In genomic region chr14:50794063-50794645, GRCh38 we compare ENCODE assay signal across 4 cellular contexts.
A peak's percentile ranks its signal among the peaks of the same experiment; 100 is the strongest.
TF ChIP-seq lines count a peak whose summit lies in the region.

No MANE protein-coding gene starts in this region.

TF ChIP-seq in SK-N-SH, 30 proteins besides CTCF, POLR2A, EP300 and RAD21:
- TF ChIP-seq TCF12 (IDR thresholded peaks at IDR 0.05) (no peak), YY1 (IDR thresholded peaks at IDR 0.05; ENCODE audit: low read depth) (no peak), GATA2 (CRISPR knock-in tag; IDR thresholded peaks at IDR 0.05) (0 out of 2 replicates have a peak, but pooled peaks have one; percentile 12)

TF ChIP-seq in SK-N-SH treated with all-trans-retinoic acid at 6 μM for 48 hours, 23 proteins besides CTCF, POLR2A, EP300 and RAD21 (continues in another document):
- no peak for TF ChIP-seq ZFP3 (CRISPR knock-in tag; IDR thresholded peaks at IDR 0.05)
- TF ChIP-seq CREB5 (CRISPR knock-in tag; IDR thresholded peaks at IDR 0.05; ENCODE audit: low read depth) = no peak
- no peak for TF ChIP-seq RARB (CRISPR knock-in tag; IDR thresholded peaks at IDR 0.05)
- no peak for TF ChIP-seq ZNF70 (CRISPR knock-in tag; IDR thresholded peaks at IDR 0.05)
- TF ChIP-seq TCF4 (CRISPR knock-in tag; IDR thresholded peaks at IDR 0.05; ENCODE audit: borderline replicate concordance) = no peak
- TF ChIP-seq ZFP30 (CRISPR knock-in tag; IDR thresholded peaks at IDR 0.05) = no peak
- TF ChIP-seq POU6F1 (CRISPR knock-in tag; IDR thresholded peaks at IDR 0.05; ENCODE audit: borderline replicate concordance, low read depth) = no peak
- no peak for TF ChIP-seq TOX (CRISPR knock-in tag; IDR thresholded peaks at IDR 0.05; ENCODE audit: borderline replicate concordance)
- no peak for TF ChIP-seq ESRRG (CRISPR knock-in tag; IDR thresholded peaks at IDR 0.05)
- no peak for TF ChIP-seq ZNF8 (CRISPR knock-in tag; IDR thresholded peaks at IDR 0.05)
- TF ChIP-seq CSDC2 (CRISPR knock-in tag; IDR thresholded peaks at IDR 0.05) = no peak
- no peak for TF ChIP-seq BACH2 (CRISPR knock-in tag; IDR thresholded peaks at IDR 0.05; ENCODE audit: borderline replicate concordance)
- TF ChIP-seq OSR1 (CRISPR knock-in tag; IDR thresholded peaks at IDR 0.05) = no peak
- no peak for TF ChIP-seq PPARA (CRISPR knock-in tag; IDR thresholded peaks at IDR 0.05; ENCODE audit: borderline replicate concordance)
- TF ChIP-seq GLIS3 (CRISPR knock-in tag; IDR thresholded peaks at IDR 0.05) = no peak
- TF ChIP-seq, protein P1, sequence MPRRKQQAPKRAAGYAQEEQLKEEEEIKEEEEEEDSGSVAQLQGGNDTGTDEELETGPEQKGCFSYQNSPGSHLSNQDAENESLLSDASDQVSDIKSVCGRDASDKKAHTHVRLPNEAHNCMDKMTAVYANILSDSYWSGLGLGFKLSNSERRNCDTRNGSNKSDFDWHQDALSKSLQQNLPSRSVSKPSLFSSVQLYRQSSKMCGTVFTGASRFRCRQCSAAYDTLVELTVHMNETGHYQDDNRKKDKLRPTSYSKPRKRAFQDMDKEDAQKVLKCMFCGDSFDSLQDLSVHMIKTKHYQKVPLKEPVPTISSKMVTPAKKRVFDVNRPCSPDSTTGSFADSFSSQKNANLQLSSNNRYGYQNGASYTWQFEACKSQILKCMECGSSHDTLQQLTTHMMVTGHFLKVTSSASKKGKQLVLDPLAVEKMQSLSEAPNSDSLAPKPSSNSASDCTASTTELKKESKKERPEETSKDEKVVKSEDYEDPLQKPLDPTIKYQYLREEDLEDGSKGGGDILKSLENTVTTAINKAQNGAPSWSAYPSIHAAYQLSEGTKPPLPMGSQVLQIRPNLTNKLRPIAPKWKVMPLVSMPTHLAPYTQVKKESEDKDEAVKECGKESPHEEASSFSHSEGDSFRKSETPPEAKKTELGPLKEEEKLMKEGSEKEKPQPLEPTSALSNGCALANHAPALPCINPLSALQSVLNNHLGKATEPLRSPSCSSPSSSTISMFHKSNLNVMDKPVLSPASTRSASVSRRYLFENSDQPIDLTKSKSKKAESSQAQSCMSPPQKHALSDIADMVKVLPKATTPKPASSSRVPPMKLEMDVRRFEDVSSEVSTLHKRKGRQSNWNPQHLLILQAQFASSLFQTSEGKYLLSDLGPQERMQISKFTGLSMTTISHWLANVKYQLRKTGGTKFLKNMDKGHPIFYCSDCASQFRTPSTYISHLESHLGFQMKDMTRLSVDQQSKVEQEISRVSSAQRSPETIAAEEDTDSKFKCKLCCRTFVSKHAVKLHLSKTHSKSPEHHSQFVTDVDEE (CRISPR knock-in tag; IDR thresholded peaks at IDR 0.05) = no peak

TF ChIP-seq in HEK293, 187 proteins besides CTCF, POLR2A, EP300 and RAD21:
- TF ChIP-seq OSR2 (tag by site-specific recombination; IDR thresholded peaks at IDR 0.05) (0 out of 2 replicates have a peak, but pooled peaks have one; percentile 25), PRDM6 (tag by site-specific recombination; IDR thresholded peaks at IDR 0.05) (peak; percentile 82), ZNF157 (tag by site-specific recombination; IDR thresholded peaks at IDR 0.05) (no peak), SP7 (tag by site-specific recombination; IDR thresholded peaks at IDR 0.05) (no peak), KLF10 (tag by site-specific recombination; IDR thresholded peaks at IDR 0.05) (0 out of 2 replicates have a peak, but pooled peaks have one; percentile 15), ZBTB1 (tag by site-specific recombination; IDR thresholded peaks at IDR 0.05) (no peak)
TF ChIP-seq in HEK293: peak in this region for 3.

TF ChIP-seq in GM12878, 131 proteins besides CTCF, POLR2A, EP300 and RAD21:
- TF ChIP-seq ZNF274 (IDR thresholded peaks at IDR 0.05; ENCODE audit: insufficient read depth, insufficient read length) = no peak
- TF ChIP-seq, protein P2, sequence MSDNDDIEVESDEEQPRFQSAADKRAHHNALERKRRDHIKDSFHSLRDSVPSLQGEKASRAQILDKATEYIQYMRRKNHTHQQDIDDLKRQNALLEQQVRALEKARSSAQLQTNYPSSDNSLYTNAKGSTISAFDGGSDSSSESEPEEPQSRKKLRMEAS (IDR thresholded peaks at IDR 0.05; ENCODE audit: low read depth, low read length) = no peak
- no peak for TF ChIP-seq ZNF207 (IDR thresholded peaks at IDR 0.05; ENCODE audit: borderline replicate concordance)
- no peak for TF ChIP-seq MTA2 (IDR thresholded peaks at IDR 0.05; ENCODE audit: low read depth)
- TF ChIP-seq ESRRA (IDR thresholded peaks at IDR 0.05; ENCODE audit: low read length) = no peak
- no peak for TF ChIP-seq GATAD2B (conservative IDR thresholded peaks at IDR 0.05; ENCODE audit: low read depth)
- TF ChIP-seq BCL11A (IDR thresholded peaks at IDR 0.05; ENCODE audit: low read depth, low read length) = no peak
- no peak for TF ChIP-seq MEF2B (IDR thresholded peaks at IDR 0.05; ENCODE audit: partially characterized antibody, poor library complexity, severe bottlenecking)
- no peak for TF ChIP-seq IKZF1 (conservative IDR thresholded peaks at IDR 0.05)
- no peak for TF ChIP-seq SMARCA5 (IDR thresholded peaks at IDR 0.05)
- TF ChIP-seq CBFB (IDR thresholded peaks at IDR 0.05; ENCODE audit: low read depth) = no peak
- no peak for TF ChIP-seq HDAC2 (IDR thresholded peaks at IDR 0.05)
- no peak for TF ChIP-seq NR2C2 (IDR thresholded peaks at IDR 0.05; ENCODE audit: borderline replicate concordance, control insufficient read depth, insufficient read length, low read depth)
- no peak for TF ChIP-seq KAT2A (conservative IDR thresholded peaks at IDR 0.05; ENCODE audit: control insufficient read depth, low read depth, low read length)
- no peak for TF ChIP-seq SP1 (IDR thresholded peaks at IDR 0.05; ENCODE audit: low read depth, low read length)
- TF ChIP-seq NR2C1 (IDR thresholded peaks at IDR 0.05) = no peak
- TF ChIP-seq, protein P3, sequence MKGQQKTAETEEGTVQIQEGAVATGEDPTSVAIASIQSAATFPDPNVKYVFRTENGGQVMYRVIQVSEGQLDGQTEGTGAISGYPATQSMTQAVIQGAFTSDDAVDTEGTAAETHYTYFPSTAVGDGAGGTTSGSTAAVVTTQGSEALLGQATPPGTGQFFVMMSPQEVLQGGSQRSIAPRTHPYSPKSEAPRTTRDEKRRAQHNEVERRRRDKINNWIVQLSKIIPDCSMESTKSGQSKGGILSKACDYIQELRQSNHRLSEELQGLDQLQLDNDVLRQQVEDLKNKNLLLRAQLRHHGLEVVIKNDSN (IDR thresholded peaks at IDR 0.05; ENCODE audit: borderline replicate concordance, extremely low read length, insufficient read depth, low read depth, low read length) = no peak
- no peak for TF ChIP-seq CEBPB (IDR thresholded peaks at IDR 0.05; ENCODE audit: borderline replicate concordance in 1 of 2, low read depth in 2 of 2, low read length in 2 of 2)
- no peak for TF ChIP-seq RELB (IDR thresholded peaks at IDR 0.05; ENCODE audit: low read depth)
- no peak for TF ChIP-seq ZNF24 (IDR thresholded peaks at IDR 0.05)
- TF ChIP-seq, protein P4, sequence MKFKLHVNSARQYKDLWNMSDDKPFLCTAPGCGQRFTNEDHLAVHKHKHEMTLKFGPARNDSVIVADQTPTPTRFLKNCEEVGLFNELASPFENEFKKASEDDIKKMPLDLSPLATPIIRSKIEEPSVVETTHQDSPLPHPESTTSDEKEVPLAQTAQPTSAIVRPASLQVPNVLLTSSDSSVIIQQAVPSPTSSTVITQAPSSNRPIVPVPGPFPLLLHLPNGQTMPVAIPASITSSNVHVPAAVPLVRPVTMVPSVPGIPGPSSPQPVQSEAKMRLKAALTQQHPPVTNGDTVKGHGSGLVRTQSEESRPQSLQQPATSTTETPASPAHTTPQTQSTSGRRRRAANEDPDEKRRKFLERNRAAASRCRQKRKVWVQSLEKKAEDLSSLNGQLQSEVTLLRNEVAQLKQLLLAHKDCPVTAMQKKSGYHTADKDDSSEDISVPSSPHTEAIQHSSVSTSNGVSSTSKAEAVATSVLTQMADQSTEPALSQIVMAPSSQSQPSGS (IDR thresholded peaks at IDR 0.05; ENCODE audit: low read length) = peak; percentile 30; the same call in 1 of the 2 replicates
- no peak for TF ChIP-seq HDAC6 (IDR thresholded peaks at IDR 0.05; ENCODE audit: unreplicated experiment)
- TF ChIP-seq RFX5 (IDR thresholded peaks at IDR 0.05; ENCODE audit: low read depth, low read length) = no peak
- no peak for TF ChIP-seq TAF1 (IDR thresholded peaks at IDR 0.05; ENCODE audit: borderline replicate concordance, low read depth, low read length)
- TF ChIP-seq SPI1 (IDR thresholded peaks at IDR 0.05; ENCODE audit: borderline replicate concordance, insufficient read depth, low read depth, low read length) = no peak
- no peak for TF ChIP-seq ATF7 (IDR thresholded peaks at IDR 0.05; ENCODE audit: low read depth)
- no peak for TF ChIP-seq SKIL (IDR thresholded peaks at IDR 0.05; ENCODE audit: low read depth, poor library complexity, severe bottlenecking)
- TF ChIP-seq RBBP5 (conservative IDR thresholded peaks at IDR 0.05) = no peak
- no peak for TF ChIP-seq HDGF (IDR thresholded peaks at IDR 0.05)
- no peak for TF ChIP-seq WRNIP1 (IDR thresholded peaks at IDR 0.05; ENCODE audit: borderline replicate concordance, low read depth, low read length)
- TF ChIP-seq REST (IDR thresholded peaks at IDR 0.05; ENCODE audit: low read depth, low read length) = no peak
- no peak for TF ChIP-seq ZZZ3 (IDR thresholded peaks at IDR 0.05; ENCODE audit: control insufficient read depth, insufficient read length, low read depth)
- TF ChIP-seq NFIC (IDR thresholded peaks at IDR 0.05; ENCODE audit: low read depth, low read length) = peak; percentile 56
- TF ChIP-seq SMC3 (IDR thresholded peaks at IDR 0.05; ENCODE audit: borderline replicate concordance, low read length) = no peak
- no peak for TF ChIP-seq SUZ12 (IDR thresholded peaks at IDR 0.05; ENCODE audit: unreplicated experiment)
- TF ChIP-seq SREBF1 (IDR thresholded peaks at IDR 0.05; ENCODE audit: low read length) = no peak
- TF ChIP-seq SUPT20H (IDR thresholded peaks at IDR 0.05; ENCODE audit: borderline replicate concordance, control insufficient read depth, low read depth, low read length) = no peak
- TF ChIP-seq MEF2A (IDR thresholded peaks at IDR 0.05; ENCODE audit: insufficient read depth, low read depth, low read length) = peak; percentile 46; the same call in 1 of the 2 replicates
- no peak for TF ChIP-seq DPF2 (IDR thresholded peaks at IDR 0.05)
- TF ChIP-seq CHD4 (IDR thresholded peaks at IDR 0.05) = no peak
- TF ChIP-seq YBX1 (IDR thresholded peaks at IDR 0.05) = no peak
- peak; percentile 13; the same call in 1 of the 2 replicates for TF ChIP-seq CREB1 (IDR thresholded peaks at IDR 0.05; ENCODE audit: low read depth)
- TF ChIP-seq, protein P5, sequence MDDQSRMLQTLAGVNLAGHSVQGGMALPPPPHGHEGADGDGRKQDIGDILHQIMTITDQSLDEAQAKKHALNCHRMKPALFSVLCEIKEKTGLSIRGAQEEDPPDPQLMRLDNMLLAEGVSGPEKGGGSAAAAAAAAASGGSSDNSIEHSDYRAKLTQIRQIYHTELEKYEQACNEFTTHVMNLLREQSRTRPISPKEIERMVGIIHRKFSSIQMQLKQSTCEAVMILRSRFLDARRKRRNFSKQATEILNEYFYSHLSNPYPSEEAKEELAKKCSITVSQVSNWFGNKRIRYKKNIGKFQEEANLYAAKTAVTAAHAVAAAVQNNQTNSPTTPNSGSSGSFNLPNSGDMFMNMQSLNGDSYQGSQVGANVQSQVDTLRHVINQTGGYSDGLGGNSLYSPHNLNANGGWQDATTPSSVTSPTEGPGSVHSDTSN (IDR thresholded peaks at IDR 0.05; ENCODE audit: insufficient replicate concordance, low read depth, low read length) = no peak
- 0 out of 2 replicates have a peak, but pooled peaks have one; percentile 9 for TF ChIP-seq FOXM1 (IDR thresholded peaks at IDR 0.05; ENCODE audit: low read depth, low read length)
